9 cellular contexts compared by ENCODE assay signal in the genomic region with DNA sequence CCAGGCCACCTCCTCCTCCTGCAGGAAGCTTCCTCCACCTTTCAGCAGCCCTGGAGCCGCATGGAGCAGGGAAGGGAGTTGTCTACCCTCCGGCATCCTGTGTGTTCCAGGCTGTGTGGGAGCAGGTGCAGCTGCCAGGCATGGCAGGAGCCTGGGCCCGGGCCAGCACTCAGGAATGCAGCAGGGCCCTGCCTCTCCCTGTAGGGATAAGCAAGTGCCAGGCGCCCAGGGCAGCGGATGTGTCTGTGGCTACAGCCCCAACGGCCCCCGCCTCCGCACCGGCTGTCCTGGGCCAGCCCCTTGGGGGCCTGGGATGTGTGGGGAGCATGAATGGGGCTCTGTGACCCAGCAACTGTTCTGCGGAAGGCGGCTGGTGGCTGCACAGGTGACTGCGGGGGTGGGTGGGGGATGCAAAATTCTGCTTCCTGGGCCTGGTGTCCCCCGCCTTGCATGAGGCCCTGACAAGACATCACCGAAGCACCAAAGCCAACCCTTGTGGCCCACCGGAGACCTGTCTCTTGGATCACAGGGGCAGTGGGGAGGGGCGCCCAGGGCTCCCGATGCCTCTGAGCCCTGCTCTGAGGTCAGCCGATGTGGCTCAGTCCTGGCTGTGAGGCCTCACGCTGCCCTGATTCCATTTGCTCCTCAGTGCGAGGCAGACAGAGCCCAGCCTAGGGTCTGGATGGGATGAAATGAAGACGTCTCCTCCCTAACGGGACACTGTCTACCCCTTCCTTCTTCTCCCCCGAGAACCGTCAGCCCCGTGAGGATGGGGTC. TPM values are rescaled to one million over a fixed set of nuclear protein-coding genes. Genes with fewer than 3 reads are reported as not detected.
DNase-seq lines count a peak whose midpoint lies in the region; ATAC-seq and TF ChIP-seq lines count a peak whose summit lies in the region.
"Had no signal": no experiment of that assay in that cellular context is flagged by ENCODE, and none has a peak within 500 bp of the region (broad histone marks: within the 10 kb centered on the region; RNA-seq: fewer than 3 reads in every experiment).

No MANE protein-coding gene starts in this region.

- peaks cover 9 to 17% of the 10 kb centered on the region in 2 donors for H3K4me1 ChIP-seq in thyroid gland
- H3K4me1 ChIP-seq in tibial nerve = peaks cover 0 to 12% (median 3%) of the 10 kb centered on the region in 4 donors

- CTCF ChIA-PET in T-cell (lab: Charles Lee) = no interaction called here

- peaks cover 14 to 37% of the 10 kb centered on the region in 2 donors for H3K27me3 Mint-ChIP-seq in T-cell

- ATAC-seq in T-cell (replicated peaks in 1 of 4) = no peak

- no peak for TF ChIP-seq CTCF in thyroid gland (IDR thresholded peaks at IDR 0.05)
- no peak for TF ChIP-seq CTCF in foreskin fibroblast (IDR thresholded peaks at IDR 0.05; ENCODE audit: low read depth, low read length)
- no peak for TF ChIP-seq CTCF in tibial nerve (IDR thresholded peaks at IDR 0.05)

- H3K27ac Mint-ChIP-seq in T-cell = no peak overlapping the region

- TF ChIP-seq EP300 in tibial nerve (IDR thresholded peaks at IDR 0.05) = no peak

- H3K4me1 Mint-ChIP-seq in T-cell = no peaks in the 10 kb centered on the region

- POLR2A ChIA-PET in T-cell (lab: Charles Lee) = no interaction called here

- H3K36me3 ChIP-seq in thyroid gland (no peaks in the 10 kb centered on the region), tibial nerve (no peaks in the 10 kb centered on the region)

- H3K27me3 ChIP-seq in layer of hippocampus (ENCODE audit: control insufficient read depth, insufficient read depth, low read length) (peaks cover 8% of the 10 kb centered on the region), thyroid gland (no peaks in the 10 kb centered on the region), tibial nerve (peaks cover 0 to 36% of the 10 kb centered on the region in 2 donors)

- peak overlapping the region in 1 of 3 donors; percentile 67 for H3K4me3 Mint-ChIP-seq in T-cell

- H3K9me3 Mint-ChIP-seq in T-cell = peaks cover 0 to 3% (median 0%) of the 10 kb centered on the region in 3 donors

- no peak for TF ChIP-seq POLR2A in thyroid gland (IDR thresholded peaks at IDR 0.05)
- no peak for TF ChIP-seq POLR2A in tibial nerve (IDR thresholded peaks at IDR 0.05)

- H3K4me3 ChIP-seq in thyroid gland (replicated peaks in 1 of 3) (no peak overlapping the region), foreskin fibroblast (ENCODE audit: low read depth in 1 of 2, low read length in 2 of 2) (no peak overlapping the region), tibial nerve (no peak overlapping the region)

- H3K27ac ChIP-seq in layer of hippocampus (ENCODE audit: low read depth, low read length) = peak overlapping the region; percentile 38
- H3K27ac ChIP-seq in thyroid gland = peak overlapping the region in 1 of 3 donors; percentile 53
- no peak overlapping the region for H3K27ac ChIP-seq in tibial nerve

- H3K9me3 ChIP-seq in thyroid gland (no peaks in the 10 kb centered on the region), tibial nerve (peaks cover 0 to 2% (median 0%) of the 10 kb centered on the region in 4 donors)

- intact Hi-C loops in thyroid gland (cut with DNase I) = no loop called here

- no peaks in the 10 kb centered on the region for H3K36me3 Mint-ChIP-seq in T-cell

- WGBS in thyroid gland, 2 donors = 61 to 86% methylated on average over 7 to 12 of the region's 25 CpGs
- 65 to 77% methylated on average over 16 to 21 of the region's 25 CpGs for WGBS in tibial nerve, 2 donors

- DNase-seq in NCI-H1105 treated with DMSO at 0.1 percent for 48 hours (lab: John Stamatoyannopoulos, UW) = peak; percentile 1
- DNase-seq in NCI-H1105 (lab: John Stamatoyannopoulos, UW) = no peak
- peak; percentile 75 for DNase-seq in astrocyte of the hippocampus (ENCODE audit: low read depth, low spot score)
- DNase-seq in thyroid gland = peak; percentile 90 to 96
- DNase-seq in T-cell = no peak
- no peak for DNase-seq in foreskin fibroblast
- no peak for DNase-seq in tibial nerve (ENCODE audit: low spot score in 2 of 2)
- DNase-seq: nucleus accumbens had no signal

RNA-seq across cellular contexts. Expression of gene DOK7, which starts 1.4 kb away (rescaled TPM):
- total RNA-seq in thyroid gland (1 to 10 TPM in 1 of 4 donors, under 1 TPM in 3; 0.25 to 2.7 (median 0.52) TPM), T-cell (under 1 TPM in 3 of 5 donors, not detected in 2; 0.22 to 0.58 (median 0.36) TPM), tibial nerve (under 1 TPM in 1 of 4 donors, not detected in 3; 0.66 TPM)

RNA-seq across cellular contexts. Expression of gene HGFAC, which starts 19.9 kb away (rescaled TPM):
- total RNA-seq in thyroid gland (under 1 TPM in 1 of 4 donors, not detected in 3; 0.54 TPM), T-cell (under 1 TPM in 3 of 5 donors, not detected in 2; 0.33 to 0.73 (median 0.70) TPM), tibial nerve (not detected)

Comparison
In these comparisons a context has a peak if more than half of its experiments do, and no peak if none do; other contexts are left out.
1. DNase-seq: peak in NCI-H1105 treated with DMSO at 0.1 percent for 48 hours (single experiment), astrocyte of the hippocampus (single experiment) and thyroid gland (2 of 2); none in NCI-H1105 (single experiment), T-cell (0 of 34), foreskin fibroblast (0 of 2) and tibial nerve (0 of 2).